1 cellular context compared by ENCODE assay signal in genomic region chr2:37856101-37856751, GRCh38.
TF ChIP-seq lines count a peak whose summit lies in the region.

No MANE protein-coding gene starts in this region.

TF ChIP-seq in SK-N-SH, 30 proteins besides CTCF, POLR2A, EP300 and RAD21 (continued from another document):
- TF ChIP-seq ZBTB33 (IDR thresholded peaks at IDR 0.05; ENCODE audit: borderline replicate concordance, low read depth), result no peak
- no peak for TF ChIP-seq USF2 (IDR thresholded peaks at IDR 0.05; ENCODE audit: borderline replicate concordance, low read depth, low read length)
- 0 out of 2 replicates have a peak, but pooled peaks have one; percentile 11 for TF ChIP-seq MAX (IDR thresholded peaks at IDR 0.05; ENCODE audit: low read depth)
- TF ChIP-seq YY1 (IDR thresholded peaks at IDR 0.05; ENCODE audit: low read depth), result no peak
- peak; percentile 97 for TF ChIP-seq GATA2 (CRISPR knock-in tag; IDR thresholded peaks at IDR 0.05)
- TF ChIP-seq IRF3 (IDR thresholded peaks at IDR 0.05; ENCODE audit: low read depth, low read length), result no peak
- TF ChIP-seq FOSL2 (IDR thresholded peaks at IDR 0.05; ENCODE audit: borderline replicate concordance, low read depth), result no peak
- peak; percentile 89 for TF ChIP-seq MXI1 (IDR thresholded peaks at IDR 0.05; ENCODE audit: low read depth, low read length)
- TF ChIP-seq SMC3 (IDR thresholded peaks at IDR 0.05; ENCODE audit: low read depth, low read length), result peak; percentile 20; the same call in 1 of the 2 replicates
TF ChIP-seq in SK-N-SH: peak in this region for 15.
